Comparison of ENCODE assay signal across 1 cellular context in the genomic region with DNA sequence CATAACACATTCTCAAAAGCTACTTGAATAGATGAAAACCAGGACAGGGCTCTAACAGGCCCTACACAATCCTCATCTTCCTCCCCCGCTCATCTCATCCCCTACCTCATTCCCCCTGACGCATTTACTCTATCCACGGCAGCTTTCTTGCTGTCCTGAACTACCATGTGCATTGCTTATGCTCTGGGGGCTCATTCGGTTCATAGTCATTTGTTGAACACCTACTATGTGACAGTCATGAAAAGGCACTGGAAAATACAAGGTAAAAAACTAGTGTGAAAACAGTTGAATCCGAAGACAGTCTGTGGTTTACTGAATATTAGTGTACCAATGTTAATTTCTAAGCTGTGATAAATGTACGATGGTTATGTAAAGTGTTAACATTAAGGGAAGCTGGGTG.
TF ChIP-seq lines count a peak whose summit lies in the region.

No MANE protein-coding gene starts in this region.

TF ChIP-seq in H1, 55 proteins besides CTCF, POLR2A, EP300 and RAD21:
- TF ChIP-seq GABPA (IDR thresholded peaks at IDR 0.05; ENCODE audit: borderline replicate concordance, insufficient read depth, low read length), result no peak
- no peak for TF ChIP-seq JUN (IDR thresholded peaks at IDR 0.05; ENCODE audit: low read depth, low read length)
- no peak for TF ChIP-seq POU5F1 (IDR thresholded peaks at IDR 0.05; ENCODE audit: low read depth, low read length)
- TF ChIP-seq RNF2 (IDR thresholded peaks at IDR 0.05; ENCODE audit: borderline replicate concordance, low read depth, low read length, missing control alignments, poor library complexity, severe bottlenecking), result no peak
- TF ChIP-seq MAFK (IDR thresholded peaks at IDR 0.05; ENCODE audit: low read depth, low read length), result no peak
- no peak for TF ChIP-seq TEAD4 (IDR thresholded peaks at IDR 0.05; ENCODE audit: low read depth, low read length)
- no peak for TF ChIP-seq PHF8 (conservative IDR thresholded peaks at IDR 0.05; ENCODE audit: low read depth, low read length)
- TF ChIP-seq EGR1 (IDR thresholded peaks at IDR 0.05; ENCODE audit: borderline replicate concordance, low read depth, low read length), result no peak
- no peak for TF ChIP-seq NRF1 (IDR thresholded peaks at IDR 0.05; ENCODE audit: low read depth, low read length)
- no peak for TF ChIP-seq RBBP5 (IDR thresholded peaks at IDR 0.05; ENCODE audit: borderline replicate concordance, low read depth, low read length)
